ENCODE assay signal across 7 cellular contexts in the genomic region with DNA sequence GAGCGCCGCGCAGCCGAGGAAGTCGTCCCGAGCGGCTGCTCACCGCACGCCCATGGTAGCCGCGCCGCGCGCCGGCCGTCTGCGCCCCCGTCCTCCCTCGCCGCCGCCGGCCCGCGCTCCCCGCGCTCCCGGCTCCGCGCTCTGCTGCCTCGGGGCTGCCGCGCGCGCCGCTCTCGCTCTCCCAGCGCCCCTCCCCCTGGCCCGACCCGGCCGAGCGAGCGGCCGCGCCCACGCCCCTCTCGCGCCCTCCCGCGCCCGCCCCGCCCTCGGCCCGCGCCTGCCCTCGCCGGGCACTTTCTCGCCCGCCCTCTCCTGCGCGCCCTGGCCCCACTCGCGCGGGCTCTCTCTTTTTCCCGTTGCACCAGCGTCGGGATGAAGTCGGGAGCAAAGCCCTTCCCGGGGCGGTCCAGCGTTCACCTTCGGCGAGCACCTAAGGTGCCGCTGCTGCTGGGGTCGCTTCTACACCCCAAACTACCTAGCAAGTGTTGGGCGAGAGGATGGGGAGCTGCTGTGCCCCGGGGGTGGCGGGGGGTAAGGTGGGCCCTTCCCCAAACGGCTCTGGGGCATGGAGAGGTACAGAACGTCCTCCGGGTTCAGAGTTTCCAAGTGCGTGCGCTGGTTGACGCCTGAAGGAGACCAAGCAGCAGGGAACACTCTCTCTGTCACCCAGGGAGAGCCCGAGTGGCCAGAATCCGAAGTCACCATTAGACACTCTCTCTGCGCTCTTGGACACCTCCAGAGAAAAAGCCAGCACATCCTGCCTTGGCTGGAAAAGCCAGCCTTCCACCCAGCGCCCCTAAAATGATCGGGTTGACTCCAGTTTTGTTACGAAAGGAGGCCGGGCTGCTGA. TPM values are rescaled to one million over a fixed set of nuclear protein-coding genes. Genes with fewer than 3 reads are reported as not detected.
A peak's percentile ranks its signal among the peaks of the same experiment; 100 is the strongest.
DNase-seq lines count a peak whose midpoint lies in the region; ATAC-seq, FAIRE-seq and TF ChIP-seq lines count a peak whose summit lies in the region.

TSS of gene COLEC12 (minus strand) at position 146 of the 850 bp plus-strand sequence. CDS start 187 bp downstream, outside the sequence.

- peaks cover 30% of the 10 kb centered on the region for H3K4me1 Mint-ChIP-seq in brain

- FAIRE-seq in kidney (lab: Jason Lieb, UNC), result no peak

- DNase-seq in kidney (no peak), RWPE1 (ENCODE audit: low spot score) (no peak)
- no peak for DNase-seq in activated CD4-positive, alpha-beta T cell treated with anti-CD3 and anti-CD28 coated beads, Interleukin-2, amount 50 U/mL, for 4 hours

- CTCF ChIA-PET in RWPE1 (lab: Yijun Ruan, JAX), result interaction anchor here (0.6 kb wide), 1 partner anchor 66 kb away, joined by 7 read pairs; no protein-coding TSS in a partner anchor

- peak within 1 kb of the TSS in 2 of 5 experiments; percentile 70 to 81 for H3K27ac Mint-ChIP-seq in brain

- intact Hi-C loops in kidney (cut with DNase I), result no loop called here

- no peak within 1 kb of the TSS for H3K27ac ChIP-seq in HUES48 (ENCODE audit: low read depth, low read length)
- no peak within 1 kb of the TSS for H3K27ac ChIP-seq in kidney (ENCODE audit: low read depth in 2 of 2, low read length in 2 of 2)
- H3K27ac ChIP-seq in stomach smooth muscle (ENCODE audit: low read length), result no peak within 1 kb of the TSS
- H3K27ac ChIP-seq in RWPE1, result no peak within 1 kb of the TSS

- POLR2A ChIA-PET in RWPE1 (lab: Yijun Ruan, JAX; ENCODE audit: low non-redundant PET), result no interaction called here

- peaks cover 0 to 5% (median 0%) of the 10 kb centered on the region in 5 experiments for H3K9me3 Mint-ChIP-seq in brain

- H3K4me3 ChIP-seq in HUES48 (ENCODE audit: low read depth, low read length) (peak within 1 kb of the TSS; percentile 73), kidney (ENCODE audit: low read length in 2 of 2) (peak within 1 kb of the TSS; percentile 32 to 45), stomach smooth muscle (ENCODE audit: low read length in 2 of 2) (peak within 1 kb of the TSS; percentile 70 to 73)

- H3K9ac ChIP-seq in HUES48 (ENCODE audit: low read depth, low read length), result no peak within 1 kb of the TSS
- H3K9ac ChIP-seq in kidney (ENCODE audit: low read length in 2 of 2), result peak within 1 kb of the TSS in 1 of 2 donors; percentile 1
- H3K9ac ChIP-seq in stomach smooth muscle (ENCODE audit: low read length in 2 of 2), result peak within 1 kb of the TSS; percentile 36 to 55

- H3K27me3 Mint-ChIP-seq in brain, result peaks cover 76% of the 10 kb centered on the region

- H3K9me3 ChIP-seq in HUES48 (ENCODE audit: control insufficient read depth, insufficient read depth, low read length) (no peaks in the 10 kb centered on the region), kidney (ENCODE audit: control insufficient read depth in 1 of 2, low read length in 2 of 2) (no peaks in the 10 kb centered on the region), stomach smooth muscle (ENCODE audit: control insufficient read depth in 2 of 2, low read length in 2 of 2) (no peaks in the 10 kb centered on the region)

- H3K36me3 Mint-ChIP-seq in brain, result no peaks in the 10 kb centered on the region

- TF ChIP-seq CTCF in brain (conservative IDR thresholded peaks at IDR 0.05) (no peak), kidney (IDR thresholded peaks at IDR 0.05; ENCODE audit: borderline replicate concordance, extremely low read depth, insufficient read depth) (no peak), RWPE1 (conservative IDR thresholded peaks at IDR 0.05; ENCODE audit: low read depth) (no peak)

- ATAC-seq in HG02885 (IDR thresholded peaks at IDR 0.05; ENCODE audit: poor library complexity, unreplicated experiment), result no peak

- peaks cover 11% of the 10 kb centered on the region; the same call in 1 of the 2 replicates for H3K4me1 ChIP-seq in HUES48 (ENCODE audit: control insufficient read depth, insufficient read depth, low read length)
- H3K4me1 ChIP-seq in kidney (ENCODE audit: control insufficient read depth in 1 of 2, insufficient read depth in 1 of 2, low read depth in 1 of 2, low read length in 2 of 2), result peaks cover 0 to 3% of the 10 kb centered on the region in 2 donors
- H3K4me1 ChIP-seq in stomach smooth muscle (ENCODE audit: control insufficient read depth, insufficient read depth, low read length), result peaks cover 15% of the 10 kb centered on the region

- peaks cover 67% of the 10 kb centered on the region for H3K27me3 ChIP-seq in HUES48 (ENCODE audit: control insufficient read depth, insufficient read depth, low read length)
- peaks cover 14 to 30% of the 10 kb centered on the region in 2 donors for H3K27me3 ChIP-seq in stomach smooth muscle (ENCODE audit: control insufficient read depth in 1 of 2, insufficient read depth in 2 of 2, low read length in 2 of 2)

- H3K36me3 ChIP-seq in HUES48 (ENCODE audit: control insufficient read depth, insufficient read depth, low read length), result no peaks in the 10 kb centered on the region
- no peaks in the 10 kb centered on the region for H3K36me3 ChIP-seq in kidney (ENCODE audit: control insufficient read depth in 1 of 2, insufficient read depth in 2 of 2, low read length in 2 of 2)
- H3K36me3 ChIP-seq in stomach smooth muscle (ENCODE audit: control insufficient read depth in 2 of 2, insufficient read depth in 2 of 2, low read length in 2 of 2), result no peaks in the 10 kb centered on the region

- peak within 1 kb of the TSS; percentile 85 to 92 (median 89) for H3K4me3 Mint-ChIP-seq in brain

RNA-seq across cellular contexts. Expression of gene COLEC12, which starts in this region (rescaled TPM):
- 3.9 TPM for polyA plus RNA-seq in brain (ENCODE audit: insufficient read depth, low read depth, low replicate concordance)
- total RNA-seq in kidney, result 7.4 TPM
- polyA plus RNA-seq in kidney (ENCODE audit: insufficient read depth, low read depth, low replicate concordance), result 1.3 TPM
